In the genomic region with DNA sequence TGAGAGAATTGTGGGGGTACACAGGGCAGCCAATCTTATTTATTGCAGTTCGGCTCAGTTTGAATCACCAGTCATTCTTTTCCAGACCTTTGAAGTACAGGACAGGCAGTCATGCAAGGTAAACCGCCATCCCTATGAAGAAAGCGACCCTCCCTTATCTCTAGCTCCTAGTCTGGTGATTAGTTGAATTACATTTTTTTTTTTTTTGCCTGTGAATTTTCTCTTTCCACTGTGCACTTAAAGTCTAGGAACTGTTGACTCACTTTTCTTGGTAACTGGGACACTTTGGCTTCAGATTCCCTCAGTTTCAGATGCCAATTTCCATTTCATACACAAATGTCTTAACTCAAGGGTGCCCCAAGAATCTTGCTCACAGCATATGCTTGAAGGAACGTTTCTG, we compare ENCODE assay signal across 2 cellular contexts.
TF ChIP-seq lines count a peak whose summit lies in the region.

No MANE protein-coding gene starts in this region.

TF ChIP-seq in IMR-90, 13 proteins besides CTCF, POLR2A, EP300 and RAD21:
- TF ChIP-seq CEBPB (IDR thresholded peaks at IDR 0.05; ENCODE audit: low read depth, low read length): no peak
- TF ChIP-seq MXI1 (IDR thresholded peaks at IDR 0.05; ENCODE audit: borderline replicate concordance, low read depth, low read length): no peak
- TF ChIP-seq RFX5 (IDR thresholded peaks at IDR 0.05; ENCODE audit: low read depth, low read length): no peak

TF ChIP-seq in GM12891, 5 proteins besides CTCF, POLR2A, EP300 and RAD21:
- no peak for TF ChIP-seq POU2F2 (IDR thresholded peaks at IDR 0.05; ENCODE audit: low read depth, low read length)
- TF ChIP-seq POLR2AphosphoS5 (IDR thresholded peaks at IDR 0.05; ENCODE audit: low read depth, low read length): no peak
- TF ChIP-seq TAF1 (IDR thresholded peaks at IDR 0.05; ENCODE audit: low read depth, low read length): no peak
- TF ChIP-seq SPI1 (IDR thresholded peaks at IDR 0.05; ENCODE audit: low read depth, low read length): no peak
